11 cellular contexts compared by ENCODE assay signal in the genomic region with DNA sequence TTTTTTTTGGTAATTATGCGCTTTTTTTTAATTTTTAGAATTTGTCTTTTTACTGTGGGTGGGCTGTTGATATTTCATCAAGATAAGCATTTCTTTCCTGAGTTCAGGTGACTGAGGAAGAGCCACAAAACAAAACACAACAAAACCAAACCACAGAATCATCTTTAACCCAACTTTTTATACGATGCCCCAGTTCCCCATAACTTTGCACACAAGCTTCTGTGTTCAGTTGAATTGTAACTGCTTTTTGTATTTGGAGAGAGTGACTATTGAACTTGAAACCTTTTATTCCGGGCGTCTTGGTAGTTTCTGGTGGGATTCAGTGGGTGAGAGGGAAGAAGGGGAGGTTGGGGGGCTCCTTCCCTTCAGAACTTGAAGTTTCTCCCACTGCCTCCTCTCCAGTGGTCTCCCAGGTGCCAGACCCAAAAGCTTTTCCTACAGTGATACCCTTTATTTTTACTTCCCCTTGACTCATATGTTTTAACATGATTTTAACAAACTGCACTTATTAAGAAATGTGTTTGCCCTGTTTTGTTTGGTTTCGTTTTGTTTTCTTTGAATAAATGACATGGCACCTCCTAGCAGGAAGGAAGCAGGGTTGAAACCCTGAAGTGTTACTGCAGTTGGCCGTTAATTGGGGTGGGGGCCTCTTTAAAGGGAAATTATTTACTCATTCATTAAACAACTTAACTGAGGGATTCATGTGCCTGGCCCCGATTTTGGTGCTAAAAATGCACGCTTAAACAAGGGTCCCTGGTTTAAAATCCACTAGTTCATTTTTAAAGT. TPM values are rescaled to one million over a fixed set of nuclear protein-coding genes. Genes with fewer than 3 reads are reported as not detected.
DNase-seq lines count a peak whose midpoint lies in the region; ATAC-seq and TF ChIP-seq lines count a peak whose summit lies in the region.
"Had no signal": no experiment of that assay in that cellular context is flagged by ENCODE, and none has a peak within 500 bp of the region (broad histone marks: within the 10 kb centered on the region; RNA-seq: fewer than 3 reads in every experiment).

No MANE protein-coding gene starts in this region.

- no peak overlapping the region for H3K4me3 Mint-ChIP-seq in MCF 10A (ENCODE audit: unreplicated experiment)
- peak overlapping the region; percentile 100 for H3K4me3 Mint-ChIP-seq in natural killer cell treated with Interleukin-12 subunit alpha and Interleukin-12 subunit beta and Interleukin-15 and Interleukin-18, amount 100 ng/mL, for 72 hours

- peak overlapping the region; percentile 63 to 95 (median 90); a peak in 21 of 22 replicates for H3K9ac ChIP-seq in BLaER1 treated with 17β-estradiol and CSF1 and Interleukin-3, amounts not matched to agents 10 nM and 100 nM
- H3K9ac ChIP-seq: parathyroid adenoma had no signal

- CTCF ChIA-PET in MCF 10A (lab: Yijun Ruan, JAX) = interaction anchor here (0.7 to 3.2 kb wide), 13 partner anchors 8 to 546 kb away, joined by 3 to 30 read pairs (median 9); a partner anchor contains a TSS

- intact Hi-C loops in MCF 10A (cut with micrococcal nuclease) = loop anchor here (5.0 kb wide), 1 partner anchor 165 kb away; no protein-coding TSS in a partner anchor

- DNase-seq in MCF 10A (ENCODE audit: unreplicated experiment) (no peak), omental fat pad (ENCODE audit: low spot score) (no peak), iPS-NIHi11 (ENCODE audit: low spot score) (no peak), DMS53 treated with DMSO at 0.1 percent for 48 hours (lab: John Stamatoyannopoulos, UW; ENCODE audit: unreplicated experiment) (no peak)
- peak; percentile 57 for DNase-seq in natural killer cell treated with Interleukin-12 subunit alpha and Interleukin-12 subunit beta and Interleukin-15 and Interleukin-18, amount 100 ng/mL, for 72 hours (ENCODE audit: low spot score)
- no peak for DNase-seq in effector CD4-positive, alpha-beta T cell
- DNase-seq: DMS79 treated with DMSO at 0.1 percent for 48 hours, NCI-H526 treated with DMSO at 0.1 percent for 48 hours had no signal

- H4K20me1 ChIP-seq in BLaER1 treated with 17β-estradiol and CSF1 and Interleukin-3, amounts not matched to agents 10 nM and 100 nM = peaks cover 0 to 82% (median 62%) of the 10 kb centered on the region in 11 experiments; a peak in 18 of 22 replicates

- no peaks in the 10 kb centered on the region for H3K9me3 ChIP-seq in BLaER1 treated with 17β-estradiol and CSF1 and Interleukin-3, amounts not matched to agents 10 nM and 100 nM (replicated peaks in 1 of 11)
- H3K9me3 ChIP-seq in KOPT-K1 (ENCODE audit: insufficient read depth, low read length, poor library complexity, severe bottlenecking) = no peaks in the 10 kb centered on the region

- H3K9me3 Mint-ChIP-seq in MCF 10A (ENCODE audit: unreplicated experiment) = no peaks in the 10 kb centered on the region
- H3K9me3 Mint-ChIP-seq in natural killer cell treated with Interleukin-12 subunit alpha and Interleukin-12 subunit beta and Interleukin-15 and Interleukin-18, amount 100 ng/mL, for 72 hours = no peaks in the 10 kb centered on the region

- peak overlapping the region; percentile 73 to 97 (median 93) for H3K27ac ChIP-seq in BLaER1 treated with 17β-estradiol and CSF1 and Interleukin-3, amounts not matched to agents 10 nM and 100 nM
- H3K27ac ChIP-seq in KOPT-K1 (ENCODE audit: low read depth, low read length, poor library complexity, severe bottlenecking) = peak overlapping the region; percentile 98

- POLR2A ChIA-PET in MCF 10A (lab: Yijun Ruan, JAX) = interaction anchor here (0.6 to 4.2 kb wide), 4 partner anchors 20 to 160 kb away, joined by 3 to 54 read pairs (median 8); a partner anchor contains a TSS

- peak in 1 of 2 donors; percentile 9 for ATAC-seq in natural killer cell treated with Interleukin-12 subunit alpha and Interleukin-12 subunit beta and Interleukin-15 and Interleukin-18, amount 100 ng/mL, for 72 hours
- no peak for ATAC-seq in omental fat pad (ENCODE audit: low FRiP score)

- peaks cover 22% of the 10 kb centered on the region for H3K4me1 Mint-ChIP-seq in MCF 10A (ENCODE audit: insufficient read depth, unreplicated experiment)
- peaks cover 69 to 85% of the 10 kb centered on the region in 2 donors for H3K4me1 Mint-ChIP-seq in natural killer cell treated with Interleukin-12 subunit alpha and Interleukin-12 subunit beta and Interleukin-15 and Interleukin-18, amount 100 ng/mL, for 72 hours (ENCODE audit: low read depth in 2 of 2)

- no peak overlapping the region for H3K27ac Mint-ChIP-seq in MCF 10A (ENCODE audit: low read depth, unreplicated experiment)
- peak overlapping the region; percentile 87 to 98 for H3K27ac Mint-ChIP-seq in natural killer cell treated with Interleukin-12 subunit alpha and Interleukin-12 subunit beta and Interleukin-15 and Interleukin-18, amount 100 ng/mL, for 72 hours

- TF ChIP-seq CTCF in MCF 10A (IDR thresholded peaks at IDR 0.05; ENCODE audit: unreplicated experiment) (no peak), omental fat pad (IDR thresholded peaks at IDR 0.05) (no peak)

- H3K27me3 Mint-ChIP-seq in MCF 10A (ENCODE audit: insufficient read depth, unreplicated experiment) = no peaks in the 10 kb centered on the region
- no peaks in the 10 kb centered on the region for H3K27me3 Mint-ChIP-seq in natural killer cell treated with Interleukin-12 subunit alpha and Interleukin-12 subunit beta and Interleukin-15 and Interleukin-18, amount 100 ng/mL, for 72 hours

- peak overlapping the region in 6 of 10 experiments; percentile 4 to 52 (median 13); a peak in 6 of 20 replicates for H3K4me3 ChIP-seq in BLaER1 treated with 17β-estradiol and CSF1 and Interleukin-3, amounts not matched to agents 10 nM and 100 nM

- H3K27me3 ChIP-seq in BLaER1 treated with 17β-estradiol and CSF1 and Interleukin-3, amounts not matched to agents 10 nM and 100 nM = no peaks in the 10 kb centered on the region

- H3K4me1 ChIP-seq in BLaER1 treated with 17β-estradiol and CSF1 and Interleukin-3, amounts not matched to agents 10 nM and 100 nM = peaks cover 84 to 93% (median 91%) of the 10 kb centered on the region in 10 experiments

- peaks cover 86% of the 10 kb centered on the region for H3K36me3 Mint-ChIP-seq in MCF 10A (ENCODE audit: insufficient read depth, unreplicated experiment)
- peaks cover 27% of the 10 kb centered on the region for H3K36me3 Mint-ChIP-seq in natural killer cell treated with Interleukin-12 subunit alpha and Interleukin-12 subunit beta and Interleukin-15 and Interleukin-18, amount 100 ng/mL, for 72 hours

- peaks cover 45 to 71% (median 52%) of the 10 kb centered on the region in 11 experiments for H3K36me3 ChIP-seq in BLaER1 treated with 17β-estradiol and CSF1 and Interleukin-3, amounts not matched to agents 10 nM and 100 nM
- peaks cover 57% of the 10 kb centered on the region for H3K36me3 ChIP-seq in KOPT-K1 (ENCODE audit: insufficient read depth, low read length)

- TSS peak; percentile 34 for BruUV-seq in MCF 10A (replicated peaks; lab: Mats Ljungman, UMichigan)

- peak overlapping the region; percentile 79 to 98 (median 92) for H3K4me2 ChIP-seq in BLaER1 treated with 17β-estradiol and CSF1 and Interleukin-3, amounts not matched to agents 10 nM and 100 nM

RNA-seq across cellular contexts. Expression of a gene that starts 2.7 kb away (rescaled TPM):
- total RNA-seq in MCF 10A (2022) = 25.0 and 28.5 TPM in 2 replicates
- total RNA-seq in natural killer cell treated with Interleukin-12 subunit alpha and Interleukin-12 subunit beta and Interleukin-15 and Interleukin-18, amount 100 ng/mL, for 72 hours = 10 to 100 TPM; 52.5 to 56.2 TPM
- total RNA-seq in omental fat pad = 10 to 100 TPM; 11.8 to 16.6 (median 13.9) TPM

RNA-seq across cellular contexts. Expression of a gene that starts 43.1 kb away (rescaled TPM):
- 179 and 204 TPM in 2 replicates for total RNA-seq in MCF 10A (2022)
- 100 to 1,000 TPM; 248 to 319 TPM for total RNA-seq in natural killer cell treated with Interleukin-12 subunit alpha and Interleukin-12 subunit beta and Interleukin-15 and Interleukin-18, amount 100 ng/mL, for 72 hours
- total RNA-seq in omental fat pad = 100 to 1,000 TPM in 3 of 4 donors, 10 to 100 TPM in 1; 92.5 to 173 (median 117) TPM

RNA-seq across cellular contexts. Expression of a gene that starts 46.4 kb away (rescaled TPM):
- total RNA-seq in MCF 10A (2022) (27.8 and 33.7 TPM in 2 replicates), omental fat pad (10 to 100 TPM; 17.6 to 43.0 (median 25.2) TPM)
- total RNA-seq in natural killer cell treated with Interleukin-12 subunit alpha and Interleukin-12 subunit beta and Interleukin-15 and Interleukin-18, amount 100 ng/mL, for 72 hours = 100 to 1,000 TPM; 108 to 131 TPM

RNA-seq across cellular contexts. Expression of a gene that starts 56.7 kb away (rescaled TPM):
- total RNA-seq in MCF 10A (2022) (5.5 and 5.7 TPM in 2 replicates), omental fat pad (1 to 10 TPM; 3.3 to 6.8 (median 5.1) TPM)
- total RNA-seq in natural killer cell treated with Interleukin-12 subunit alpha and Interleukin-12 subunit beta and Interleukin-15 and Interleukin-18, amount 100 ng/mL, for 72 hours = 1 to 10 TPM; 4.9 to 9.3 TPM
